In genomic region chr3:129280183-129280582, GRCh38 we compare ENCODE assay signal across 8 cellular contexts. TPM values are rescaled to one million over a fixed set of nuclear protein-coding genes. Genes with fewer than 3 reads are reported as not detected.
DNase-seq lines count a peak whose midpoint lies in the region; ATAC-seq and TF ChIP-seq lines count a peak whose summit lies in the region.

No MANE protein-coding gene starts in this region.

- no peak overlapping the region for H3K9ac ChIP-seq in adipocyte (ENCODE audit: low read length)

- peak overlapping the region in 2 of 3 donors; percentile 97 for H3K27ac ChIP-seq in right lobe of liver

- H3K9me3 ChIP-seq in adipocyte (ENCODE audit: control insufficient read depth, low read length), result no peaks in the 10 kb centered on the region
- H3K9me3 ChIP-seq in right lobe of liver, result no peaks in the 10 kb centered on the region

- H3K36me3 Mint-ChIP-seq in activated naive CD4-positive, alpha-beta T cell treated with anti-CD3 and anti-CD28 coated beads, Interleukin-2, amount 10 ng/mL, durations not matched to agents 7 days and 5 days, result peaks cover 49% of the 10 kb centered on the region
- peaks cover 12% of the 10 kb centered on the region for H3K36me3 Mint-ChIP-seq in type B pancreatic cell

- WGBS in right lobe of liver (ENCODE audit: insufficient coverage, low coverage, low lambda C conversion rate, missing lambda C conversion rate), result 94% methylated on average over 2 of the region's 2 CpGs

- peak overlapping the region; percentile 95 for H3K27ac Mint-ChIP-seq in activated naive CD4-positive, alpha-beta T cell treated with anti-CD3 and anti-CD28 coated beads, Interleukin-2, amount 10 ng/mL, durations not matched to agents 7 days and 5 days
- no peak overlapping the region for H3K27ac Mint-ChIP-seq in type B pancreatic cell

- no peak for TF ChIP-seq POLR2A in right lobe of liver (IDR thresholded peaks at IDR 0.05)

- intact Hi-C loops in right lobe of liver (cut with DNase I), result no loop called here

- H3K9me3 Mint-ChIP-seq in activated naive CD4-positive, alpha-beta T cell treated with anti-CD3 and anti-CD28 coated beads, Interleukin-2, amount 10 ng/mL, durations not matched to agents 7 days and 5 days, result no peaks in the 10 kb centered on the region
- H3K9me3 Mint-ChIP-seq in type B pancreatic cell, result no peaks in the 10 kb centered on the region

- H3K4me1 Mint-ChIP-seq in activated naive CD4-positive, alpha-beta T cell treated with anti-CD3 and anti-CD28 coated beads, Interleukin-2, amount 10 ng/mL, durations not matched to agents 7 days and 5 days, result peaks cover 62% of the 10 kb centered on the region
- peaks cover 19% of the 10 kb centered on the region for H3K4me1 Mint-ChIP-seq in type B pancreatic cell (ENCODE audit: unreplicated experiment)

- peak overlapping the region; percentile 96 for H3K4me3 Mint-ChIP-seq in activated naive CD4-positive, alpha-beta T cell treated with anti-CD3 and anti-CD28 coated beads, Interleukin-2, amount 10 ng/mL, durations not matched to agents 7 days and 5 days
- peak overlapping the region; percentile 98 for H3K4me3 Mint-ChIP-seq in type B pancreatic cell

- no peak for DNase-seq in activated naive CD4-positive, alpha-beta T cell treated with anti-CD3 and anti-CD28 coated beads, Interleukin-2, amount 10 ng/mL, durations not matched to agents 7 days and 5 days
- DNase-seq in activated naive CD4-positive, alpha-beta T cell (lab: John Stamatoyannopoulos, UW), result no peak
- DNase-seq in adipocyte (ENCODE audit: low read depth) (no peak), right lobe of liver (no peak), type B pancreatic cell (ENCODE audit: extremely low spot score, unreplicated experiment) (no peak), D341Med (ENCODE audit: low spot score) (no peak), HUDEP-2 (lab: John Stamatoyannopoulos, UW; ENCODE audit: unreplicated experiment in 76 of 76) (no peak), DMS53 treated with DMSO at 0.1 percent for 48 hours (lab: John Stamatoyannopoulos, UW; ENCODE audit: unreplicated experiment) (no peak)

- H3K4me1 ChIP-seq in adipocyte (ENCODE audit: control insufficient read depth, insufficient read depth, low read length) (peaks cover 40% of the 10 kb centered on the region), right lobe of liver (peaks cover 0 to 33% (median 16%) of the 10 kb centered on the region in 4 donors)

- CTCF ChIA-PET in activated naive CD4-positive, alpha-beta T cell treated with anti-CD3 and anti-CD28 coated beads, Interleukin-2, amount 10 ng/mL, durations not matched to agents 7 days and 5 days (lab: Charles Lee), result interaction anchor here (1.0 to 1.3 kb wide), 5 partner anchors 18 to 663 kb away, joined by 3 to 4 read pairs (median 4); no protein-coding TSS in a partner anchor

- TF ChIP-seq CTCF in right lobe of liver (IDR thresholded peaks at IDR 0.05) (no peak), type B pancreatic cell (conservative IDR thresholded peaks at IDR 0.05) (no peak)

- H3K4me3 ChIP-seq in adipocyte (ENCODE audit: low read length), result peak overlapping the region; percentile 94
- peak overlapping the region in 2 of 3 donors; percentile 76 to 81 for H3K4me3 ChIP-seq in right lobe of liver

- H3K27me3 ChIP-seq in adipocyte (replicated peaks; ENCODE audit: control insufficient read depth, insufficient read depth, low read length) (no peaks in the 10 kb centered on the region), right lobe of liver (no peaks in the 10 kb centered on the region)

- no peak for ATAC-seq in right lobe of liver

- no peaks in the 10 kb centered on the region for H3K27me3 Mint-ChIP-seq in activated naive CD4-positive, alpha-beta T cell treated with anti-CD3 and anti-CD28 coated beads, Interleukin-2, amount 10 ng/mL, durations not matched to agents 7 days and 5 days
- H3K27me3 Mint-ChIP-seq in type B pancreatic cell, result no peaks in the 10 kb centered on the region

- H3K36me3 ChIP-seq in adipocyte (ENCODE audit: control insufficient read depth, insufficient read depth, low read length, severe bottlenecking), result peaks cover 27% of the 10 kb centered on the region
- peaks cover 0 to 23% (median 8%) of the 10 kb centered on the region in 4 donors for H3K36me3 ChIP-seq in right lobe of liver

RNA-seq across cellular contexts. Expression of gene HMCES, which starts 1.5 kb away (rescaled TPM):
- total RNA-seq in right lobe of liver (10 to 100 TPM; 17.4 to 36.9 (median 20.1) TPM), type B pancreatic cell (ENCODE audit: low replicate concordance) (33.2 and 34.9 TPM in 2 replicates)

RNA-seq across cellular contexts. Expression of gene COPG1, which starts 30.8 kb away (rescaled TPM):
- total RNA-seq in right lobe of liver (100 to 1,000 TPM in 5 of 6 experiments, 10 to 100 TPM in 1; 75.9 to 140 (median 119) TPM), type B pancreatic cell (ENCODE audit: low replicate concordance) (169 and 262 TPM in 2 replicates)
